In genomic region chr6:84050408-84050807, GRCh38 we compare ENCODE assay signal across 1 cellular context.
TF ChIP-seq lines count a peak whose summit lies in the region.

No MANE protein-coding gene starts in this region.

TF ChIP-seq in K562, 482 proteins besides CTCF, POLR2A, EP300 and RAD21 (continued from another document):
- TF ChIP-seq, protein P1, sequence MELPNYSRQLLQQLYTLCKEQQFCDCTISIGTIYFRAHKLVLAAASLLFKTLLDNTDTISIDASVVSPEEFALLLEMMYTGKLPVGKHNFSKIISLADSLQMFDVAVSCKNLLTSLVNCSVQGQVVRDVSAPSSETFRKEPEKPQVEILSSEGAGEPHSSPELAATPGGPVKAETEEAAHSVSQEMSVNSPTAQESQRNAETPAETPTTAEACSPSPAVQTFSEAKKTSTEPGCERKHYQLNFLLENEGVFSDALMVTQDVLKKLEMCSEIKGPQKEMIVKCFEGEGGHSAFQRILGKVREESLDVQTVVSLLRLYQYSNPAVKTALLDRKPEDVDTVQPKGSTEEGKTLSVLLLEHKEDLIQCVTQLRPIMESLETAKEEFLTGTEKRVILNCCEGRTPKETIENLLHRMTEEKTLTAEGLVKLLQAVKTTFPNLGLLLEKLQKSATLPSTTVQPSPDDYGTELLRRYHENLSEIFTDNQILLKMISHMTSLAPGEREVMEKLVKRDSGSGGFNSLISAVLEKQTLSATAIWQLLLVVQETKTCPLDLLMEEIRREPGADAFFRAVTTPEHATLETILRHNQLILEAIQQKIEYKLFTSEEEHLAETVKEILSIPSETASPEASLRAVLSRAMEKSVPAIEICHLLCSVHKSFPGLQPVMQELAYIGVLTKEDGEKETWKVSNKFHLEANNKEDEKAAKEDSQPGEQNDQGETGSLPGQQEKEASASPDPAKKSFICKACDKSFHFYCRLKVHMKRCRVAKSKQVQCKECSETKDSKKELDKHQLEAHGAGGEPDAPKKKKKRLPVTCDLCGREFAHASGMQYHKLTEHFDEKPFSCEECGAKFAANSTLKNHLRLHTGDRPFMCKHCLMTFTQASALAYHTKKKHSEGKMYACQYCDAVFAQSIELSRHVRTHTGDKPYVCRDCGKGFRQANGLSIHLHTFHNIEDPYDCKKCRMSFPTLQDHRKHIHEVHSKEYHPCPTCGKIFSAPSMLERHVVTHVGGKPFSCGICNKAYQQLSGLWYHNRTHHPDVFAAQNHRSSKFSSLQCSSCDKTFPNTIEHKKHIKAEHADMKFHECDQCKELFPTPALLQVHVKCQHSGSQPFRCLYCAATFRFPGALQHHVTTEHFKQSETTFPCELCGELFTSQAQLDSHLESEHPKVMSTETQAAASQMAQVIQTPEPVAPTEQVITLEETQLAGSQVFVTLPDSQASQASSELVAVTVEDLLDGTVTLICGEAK (IDR thresholded peaks at IDR 0.05), result peak; percentile 59
- TF ChIP-seq, protein P1 (CRISPR knock-in tag; IDR thresholded peaks at IDR 0.05), result no peak
- peak; percentile 91 for TF ChIP-seq DPF2 (IDR thresholded peaks at IDR 0.05)
TF ChIP-seq in K562: peak in this region for 44.
